Comparison of ENCODE assay signal across 8 cellular contexts in genomic region chr1:43653339-43653738, GRCh38. TPM values are rescaled to one million over a fixed set of nuclear protein-coding genes. Genes with fewer than 3 reads are reported as not detected.
DNase-seq lines count a peak whose midpoint lies in the region; TF ChIP-seq lines count a peak whose summit lies in the region.

No MANE protein-coding gene starts in this region.

- H3K9ac ChIP-seq in MM.1S (ENCODE audit: low read length) (no peak overlapping the region), neural cell (ENCODE audit: low read length) (no peak overlapping the region)

- peaks cover 47% of the 10 kb centered on the region for H3K79me2 ChIP-seq in MM.1S (ENCODE audit: low read length)
- H3K79me2 ChIP-seq in neural cell (replicated peaks; ENCODE audit: insufficient read depth, low read length), result peaks cover 38% of the 10 kb centered on the region

- no peaks in the 10 kb centered on the region for H3K4me1 ChIP-seq in MM.1S (ENCODE audit: low read length)

- no peaks in the 10 kb centered on the region for H4K20me1 ChIP-seq in MM.1S (ENCODE audit: insufficient read depth, low read length)
- H4K20me1 ChIP-seq in neural cell (ENCODE audit: insufficient read depth), result peaks cover 5% of the 10 kb centered on the region

- H3K27ac ChIP-seq in MM.1S (ENCODE audit: low read length), result no peak overlapping the region
- no peak overlapping the region for H3K27ac ChIP-seq in brain microvascular endothelial cell
- no peak overlapping the region for H3K27ac ChIP-seq in neural cell (ENCODE audit: low read length)

- no peak for TF ChIP-seq RAD21 in neural cell (conservative IDR thresholded peaks at IDR 0.05)

- in situ Hi-C loops in brain microvascular endothelial cell (cut with HindIII; ENCODE audit: low pct_ligation_motif_present, low sequenced_read_pairs), result no loop called here

- H3K9me2 ChIP-seq in MM.1S (replicated peaks; ENCODE audit: insufficient read depth, low read length), result no peaks in the 10 kb centered on the region
- no peaks in the 10 kb centered on the region for H3K9me2 ChIP-seq in neural cell (ENCODE audit: insufficient read depth, low read length)

- H3K27me3 ChIP-seq in MM.1S (replicated peaks; ENCODE audit: insufficient read depth, low read length) (0 out of 2 replicates have a peak, but pooled peaks cover 2% of the 10 kb centered on the region), brain microvascular endothelial cell (replicated peaks) (no peaks in the 10 kb centered on the region), neural cell (ENCODE audit: insufficient read depth, low read depth, low read length) (no peaks in the 10 kb centered on the region)

- DNase-seq in DMS 273 (lab: John Stamatoyannopoulos, UW; ENCODE audit: unreplicated experiment) (peak; percentile 51), DMS 273 treated with DMSO at 0.1 percent for 48 hours (lab: John Stamatoyannopoulos, UW) (no peak), MM.1S (peak; percentile 31), brain microvascular endothelial cell (peak; percentile 58), SK-N-DZ (ENCODE audit: low spot score) (no peak), COLO668 (lab: John Stamatoyannopoulos, UW; ENCODE audit: unreplicated experiment) (no peak), retina (no peak)

- H3K9me3 ChIP-seq in MM.1S (replicated peaks; ENCODE audit: insufficient read depth, low read length) (no peaks in the 10 kb centered on the region), neural cell (ENCODE audit: low read length) (no peaks in the 10 kb centered on the region)

- no peak overlapping the region for H3K4me2 ChIP-seq in MM.1S (ENCODE audit: low read depth, low read length)
- H3K4me2 ChIP-seq in neural cell (ENCODE audit: low read length), result no peak overlapping the region

- H3K4me3 ChIP-seq in MM.1S (ENCODE audit: low read length), result no peak overlapping the region
- H3K4me3 ChIP-seq in brain microvascular endothelial cell (ENCODE audit: low read depth, low read length), result no peak overlapping the region
- H3K4me3 ChIP-seq in neural cell (ENCODE audit: low read length), result peak overlapping the region; percentile 26

- H2AFZ ChIP-seq in MM.1S (ENCODE audit: low read length) (no peak overlapping the region), neural cell (ENCODE audit: low read depth, low read length) (no peak overlapping the region)

- no peak for TF ChIP-seq EP300 in neural cell (conservative IDR thresholded peaks at IDR 0.05; ENCODE audit: poor library complexity, severe bottlenecking)

- TF ChIP-seq CTCF in MM.1S (IDR thresholded peaks at IDR 0.05; ENCODE audit: low read length), result peak; percentile 27
- peak; percentile 71 for TF ChIP-seq CTCF in brain microvascular endothelial cell (IDR thresholded peaks at IDR 0.05; ENCODE audit: low read depth, low read length, missing control alignments)
- TF ChIP-seq CTCF in neural cell (IDR thresholded peaks at IDR 0.05; ENCODE audit: poor library complexity, severe bottlenecking), result peak; percentile 40

- H3K36me3 ChIP-seq in MM.1S (replicated peaks; ENCODE audit: insufficient read depth, low read length) (peaks cover 11% of the 10 kb centered on the region; the same call in 1 of the 2 replicates), brain microvascular endothelial cell (replicated peaks) (peaks cover 36% of the 10 kb centered on the region), neural cell (ENCODE audit: insufficient read depth, low read length) (peaks cover 8% of the 10 kb centered on the region)

- H3F3A ChIP-seq in MM.1S (ENCODE audit: insufficient read depth, low read length), result peaks cover 9% of the 10 kb centered on the region; the same call in 1 of the 2 replicates
- H3F3A ChIP-seq in neural cell (ENCODE audit: insufficient read depth, low read length, poor library complexity, severe bottlenecking), result peaks cover 3% of the 10 kb centered on the region

TF ChIP-seq in neural cell, 6 proteins besides CTCF, POLR2A, EP300 and RAD21:
- no peak for TF ChIP-seq SMC3 (conservative IDR thresholded peaks at IDR 0.05; ENCODE audit: poor library complexity)

RNA-seq across cellular contexts. Expression of gene KDM4A, which starts 3.4 kb away (rescaled TPM):
- 56.0 and 59.4 TPM in 2 replicates for polyA plus RNA-seq in neural cell
- polyA minus RNA-seq in neural cell, result 107 and 108 TPM in 2 replicates
- polyA plus RNA-seq in SK-N-DZ (2014; cell fraction: cytosol; rRNA removed), result 20.0 and 21.2 TPM in 2 replicates
- 10.5 and 11.4 TPM in 2 replicates for polyA plus RNA-seq in SK-N-DZ (2014; cell fraction: nucleus; rRNA removed)

RNA-seq across cellular contexts. Expression of gene ST3GAL3, which starts 54.0 kb away (rescaled TPM):
- 36.8 and 37.8 TPM in 2 replicates for polyA plus RNA-seq in neural cell
- 33.6 and 37.0 TPM in 2 replicates for polyA minus RNA-seq in neural cell
- 13.7 and 16.4 TPM in 2 replicates for polyA plus RNA-seq in SK-N-DZ (2014; cell fraction: cytosol; rRNA removed)
- polyA plus RNA-seq in SK-N-DZ (2014; cell fraction: nucleus; rRNA removed), result 11.8 and 14.7 TPM in 2 replicates

Comparison
In these comparisons a context has a peak if more than half of its experiments do, and no peak if none do; other contexts are left out.
1. DNase-seq: peak in DMS 273 (single experiment), MM.1S (single experiment) and brain microvascular endothelial cell (single experiment); none in DMS 273 treated with DMSO at 0.1 percent for 48 hours (single experiment), SK-N-DZ (single experiment), COLO668 (single experiment) and retina (single experiment).
2. Peak in every context shown above with its lines, with median percentiles within 50 percentile points of each other: CTCF ChIP-seq.